ENCODE assay signal across 17 cellular contexts in genomic region chr1:58799650-58800049, GRCh38. TPM values are rescaled to one million over a fixed set of nuclear protein-coding genes. Genes with fewer than 3 reads are reported as not detected.
DNase-seq lines count a peak whose midpoint lies in the region; ATAC-seq, FAIRE-seq and TF ChIP-seq lines count a peak whose summit lies in the region.
"Had no signal": no experiment of that assay in that cellular context is flagged by ENCODE, and none has a peak within 500 bp of the region (broad histone marks: within the 10 kb centered on the region; RNA-seq: fewer than 3 reads in every experiment).

No MANE protein-coding gene starts in this region.

- no peaks in the 10 kb centered on the region for H3K36me3 Mint-ChIP-seq in WTC11

- ATAC-seq in HepG2 (no peak), right lobe of liver (no peak), WTC11 (no peak), GM18861 (IDR thresholded peaks at IDR 0.05; ENCODE audit: unreplicated experiment) (no peak)
- ATAC-seq: GM12878 had no signal

- FAIRE-seq in HepG2 (lab: Jason Lieb, UNC) (no peak), H1 (lab: Jason Lieb, UNC) (no peak)
- FAIRE-seq: GM12878, GM18507, HTR-8/SVneo had no signal

- TF ChIP-seq CTCF in HepG2 (CRISPR knock-in tag; IDR thresholded peaks at IDR 0.05) (no peak), right lobe of liver (IDR thresholded peaks at IDR 0.05) (no peak), WTC11 (IDR thresholded peaks at IDR 0.05) (no peak), H1 (IDR thresholded peaks at IDR 0.05; ENCODE audit: control extremely low read depth in 1 of 3, insufficient read depth in 1 of 3, low read depth in 1 of 3, low read length in 3 of 3) (no peak), left ventricle myocardium inferior (IDR thresholded peaks at IDR 0.05; ENCODE audit: borderline replicate concordance) (no peak)

- H4K5ac ChIP-seq in H1 (ENCODE audit: insufficient read length, low read depth, low read length) = no peak overlapping the region

- no peak overlapping the region for H3K27ac Mint-ChIP-seq in WTC11
- H3K27ac Mint-ChIP-seq: CD4-positive, alpha-beta T cell had no signal

- H2AK5ac ChIP-seq in H1 (ENCODE audit: low read depth, low read length) = peak overlapping the region; percentile 5; the same call in 1 of the 2 replicates

- BruUV-seq in HepG2 (replicated peaks; lab: Mats Ljungman, UMichigan) = no TSS peak

- H3K79me2 ChIP-seq in HepG2 (ENCODE audit: insufficient read depth, low read length) = no peaks in the 10 kb centered on the region
- no peaks in the 10 kb centered on the region for H3K79me2 ChIP-seq in H1 (ENCODE audit: control insufficient read depth in 1 of 2, insufficient read depth in 2 of 2, low read length in 2 of 2)

- no peak overlapping the region for H3K23ac ChIP-seq in H1 (ENCODE audit: insufficient read length)

- peaks cover 0 to 5% of the 10 kb centered on the region in 2 experiments; a peak in 1 of 5 replicates for H3K27me3 ChIP-seq in HepG2 (ENCODE audit: control insufficient read depth in 1 of 2, insufficient read depth in 2 of 2, low read length in 2 of 2)
- H3K27me3 ChIP-seq in right lobe of liver = no peaks in the 10 kb centered on the region
- no peaks in the 10 kb centered on the region; a peak in 1 of 7 replicates for H3K27me3 ChIP-seq in H1 (replicated peaks in 1 of 4; ENCODE audit: control insufficient read depth in 3 of 4, extremely low read depth in 1 of 4, insufficient read depth in 3 of 4, low read length in 3 of 4)
- no peaks in the 10 kb centered on the region for H3K27me3 ChIP-seq in left ventricle myocardium inferior (ENCODE audit: low read depth)

- H3K4me1 ChIP-seq in HepG2 (ENCODE audit: insufficient read depth, low read length) (peaks cover 15% of the 10 kb centered on the region), right lobe of liver (peaks cover 0 to 14% (median 0%) of the 10 kb centered on the region in 4 donors), H1 (replicated peaks in 1 of 4; ENCODE audit: control insufficient read depth in 3 of 4, insufficient read depth in 4 of 4, low read length in 3 of 4) (peaks cover 0 to 6% (median 0%) of the 10 kb centered on the region in 4 experiments; a peak in 2 of 7 replicates), left ventricle myocardium inferior (peaks cover 5% of the 10 kb centered on the region)

- H3K4me3 ChIP-seq in HepG2 (replicated peaks in 1 of 3; ENCODE audit: insufficient read depth in 1 of 3, low read depth in 2 of 3, low read length in 3 of 3) (no peak overlapping the region), right lobe of liver (no peak overlapping the region), H1 (ENCODE audit: extremely low read depth in 1 of 4, insufficient read depth in 2 of 4, low read depth in 3 of 4, low read length in 4 of 4) (no peak overlapping the region), left ventricle myocardium inferior (no peak overlapping the region)
- H3K4me3 ChIP-seq: GM12878, GM23248 had no signal

- no peak for TF ChIP-seq RAD21 in HepG2 (CRISPR knock-in tag; IDR thresholded peaks at IDR 0.05)
- no peak for TF ChIP-seq RAD21 in H1 (IDR thresholded peaks at IDR 0.05 in 1 of 2, conservative IDR thresholded peaks at IDR 0.05 in 1 of 2; ENCODE audit: low read depth in 2 of 2, low read length in 2 of 2)

- no peaks in the 10 kb centered on the region for H3K9me3 Mint-ChIP-seq in WTC11
- H3K9me3 Mint-ChIP-seq: CD4-positive, alpha-beta T cell had no signal

- H2BK15ac ChIP-seq in H1 (ENCODE audit: low read length) = no peak overlapping the region; the same call in 1 of the 2 replicates

- H3K4me1 Mint-ChIP-seq in WTC11 = peaks cover 30% of the 10 kb centered on the region

- H2BK20ac ChIP-seq in H1 (ENCODE audit: low read length) = 0 out of 2 replicates have a peak overlapping the region, but pooled peaks have one; percentile 18

- intact Hi-C loops in HepG2 (cut with micrococcal nuclease; ENCODE audit: unreplicated experiment) (no loop called here), right lobe of liver (cut with DNase I) (no loop called here), left ventricle myocardium inferior (cut with micrococcal nuclease) (no loop called here)

- peaks cover 7% of the 10 kb centered on the region; the same call in 1 of the 2 replicates for H3K27me3 Mint-ChIP-seq in WTC11 (ENCODE audit: low read depth)
- H3K27me3 Mint-ChIP-seq: CD4-positive, alpha-beta T cell had no signal

- no peak overlapping the region for H3K9ac ChIP-seq in HepG2 (ENCODE audit: insufficient read depth, low read depth, low read length)
- no peak overlapping the region for H3K9ac ChIP-seq in H1 (replicated peaks in 1 of 4; ENCODE audit: extremely low read depth in 1 of 4, low read depth in 3 of 4, low read length in 3 of 4)
- H3K9ac ChIP-seq: GM23248 had no signal

- H3K14ac ChIP-seq in H1 (ENCODE audit: insufficient read length) = no peak overlapping the region

- no peak overlapping the region for H3K4me2 ChIP-seq in HepG2 (ENCODE audit: low read depth, low read length)
- no peak overlapping the region for H3K4me2 ChIP-seq in H1 (ENCODE audit: insufficient read depth in 1 of 2, low read depth in 2 of 2, low read length in 2 of 2)

- H3K9me3 ChIP-seq in HepG2 (ENCODE audit: low read length) (no peaks in the 10 kb centered on the region), right lobe of liver (no peaks in the 10 kb centered on the region), H1 (ENCODE audit: insufficient read depth in 2 of 2, low read depth in 1 of 2, low read length in 1 of 2) (no peaks in the 10 kb centered on the region), left ventricle myocardium inferior (replicated peaks) (no peaks in the 10 kb centered on the region)

- H3K27ac ChIP-seq in HepG2 (ENCODE audit: extremely low read length, insufficient read depth, low read length) = no peak overlapping the region
- no peak overlapping the region for H3K27ac ChIP-seq in right lobe of liver
- H3K27ac ChIP-seq in H1 (ENCODE audit: low read depth, low read length) = no peak overlapping the region
- H3K27ac ChIP-seq in left ventricle myocardium inferior (replicated peaks) = no peak overlapping the region
- H3K27ac ChIP-seq: GM23248 had no signal

- no peak for TF ChIP-seq POLR2A in HepG2 (IDR thresholded peaks at IDR 0.05; ENCODE audit: insufficient read depth in 1 of 2, low read depth in 2 of 2, low read length in 2 of 2)
- no peak for TF ChIP-seq POLR2A in right lobe of liver (IDR thresholded peaks at IDR 0.05)
- no peak for TF ChIP-seq POLR2A in H1 (IDR thresholded peaks at IDR 0.05; ENCODE audit: control extremely low read depth in 1 of 2, low read depth in 2 of 2, low read length in 2 of 2)

- no peaks in the 10 kb centered on the region for H3K79me1 ChIP-seq in H1 (ENCODE audit: low read depth, low read length)

- TF ChIP-seq EP300 in HepG2 (IDR thresholded peaks at IDR 0.05; ENCODE audit: low read depth in 2 of 2, low read length in 2 of 2) (no peak), HepG2 (CRISPR knock-in tag; IDR thresholded peaks at IDR 0.05; ENCODE audit: borderline replicate concordance) (no peak), H1 (IDR thresholded peaks at IDR 0.05; ENCODE audit: borderline replicate concordance in 1 of 2, low read depth in 2 of 2, low read length in 2 of 2) (no peak)

- no peak overlapping the region for H2BK120ac ChIP-seq in H1 (replicated peaks; ENCODE audit: low read depth, low read length)

- H4K91ac ChIP-seq in H1 (replicated peaks; ENCODE audit: insufficient read length, low read length) = no peak overlapping the region

- H3K36me3 ChIP-seq in HepG2 (replicated peaks in 1 of 2; ENCODE audit: control insufficient read depth in 1 of 2, insufficient read depth in 2 of 2, low read length in 2 of 2) (no peaks in the 10 kb centered on the region), right lobe of liver (no peaks in the 10 kb centered on the region), H1 (ENCODE audit: control insufficient read depth in 2 of 4, insufficient read depth in 4 of 4, low read length in 3 of 4) (no peaks in the 10 kb centered on the region), left ventricle myocardium inferior (no peaks in the 10 kb centered on the region)

- WGBS in HepG2 (ENCODE audit: low lambda C conversion rate) = 0% methylated on average over 1 of the region's 1 CpG
- WGBS in right lobe of liver (ENCODE audit: insufficient coverage, low coverage, low lambda C conversion rate, missing lambda C conversion rate) = 100% methylated on average over 1 of the region's 1 CpG
- WGBS in H1 (ENCODE audit: extremely low coverage in 1 of 2, insufficient coverage in 1 of 2, insufficient read length in 1 of 2, insufficient replicate concordance in 2 of 2, low coverage in 1 of 2, low lambda C conversion rate in 2 of 2, missing lambda C conversion rate in 1 of 2), 2 experiments = 100% methylated on average over 1 of the region's 1 CpG; no CpG with 5 or more reads in 1 of the 2 experiments

- H2AFZ ChIP-seq in HepG2 (ENCODE audit: low read length) (no peak overlapping the region), H1 (ENCODE audit: low read length) (peak overlapping the region; percentile 84)
- H2AFZ ChIP-seq: GM23248 had no signal

- H4K20me1 ChIP-seq in HepG2 (ENCODE audit: insufficient read depth, low read length) = no peaks in the 10 kb centered on the region
- H4K20me1 ChIP-seq in H1 (replicated peaks in 1 of 2; ENCODE audit: control insufficient read depth in 1 of 2, insufficient read depth in 2 of 2, low read length in 2 of 2) = no peaks in the 10 kb centered on the region

- no peak overlapping the region for H4K8ac ChIP-seq in H1 (ENCODE audit: extremely low read depth, insufficient read depth, low read length)

- H3K56ac ChIP-seq in H1 (replicated peaks; ENCODE audit: insufficient read length, low read depth, low read length) = peak overlapping the region; percentile 72

- H3K4me3 Mint-ChIP-seq in WTC11 = no peak overlapping the region
- H3K4me3 Mint-ChIP-seq: CD4-positive, alpha-beta T cell had no signal

- no peak for DNase-seq in HepG2 (ENCODE audit: low spot score)
- no peak for DNase-seq in right lobe of liver
- DNase-seq in WTC11 (ENCODE audit: low spot score) = no peak
- DNase-seq in H1 (ENCODE audit: low read depth in 1 of 2, low spot score in 2 of 2) = no peak
- no peak for DNase-seq in left ventricle myocardium inferior
- no peak for DNase-seq in GDM1 (lab: John Stamatoyannopoulos, UW)
- DNase-seq: ACHN; C1 segment of cervical spinal cord; Calu3; CD4-positive, alpha-beta T cell; DMS 273 treated with DMSO at 0.1 percent for 48 hours; GM23248; H7 had no signal

- in situ Hi-C loops in HepG2 (cut with HindIII; ENCODE audit: extremely low pct_ligation_motif_present, low pct_unique_long_range_greater_than_20kb) = no loop called here

- H2BK5ac ChIP-seq in H1 (ENCODE audit: low read depth, low read length) = no peak overlapping the region; the same call in 1 of the 2 replicates

- H3K23me2 ChIP-seq in H1 (ENCODE audit: low read depth, low read length) = peaks cover 2% of the 10 kb centered on the region; the same call in 1 of the 2 replicates

- no peak overlapping the region for H3K18ac ChIP-seq in H1 (ENCODE audit: extremely low read depth, low read length)

- peak overlapping the region; percentile 78; the same call in 1 of the 2 replicates for H2BK12ac ChIP-seq in H1 (ENCODE audit: low read depth, low read length)

- CTCF ChIA-PET in HepG2 (lab: Yijun Ruan, JAX; ENCODE audit: low intra/inter-chr PET ratio, low total read pairs) = no interaction called here
- CTCF ChIA-PET in WTC11 (lab: Charles Lee) = no interaction called here
- CTCF ChIA-PET in H1 (lab: Charles Lee; ENCODE audit: partially characterized antibody) = no interaction called here

- H3K4ac ChIP-seq in H1 (replicated peaks; ENCODE audit: insufficient read length, low read depth, low read length) = no peak overlapping the region

- POLR2A ChIA-PET in HepG2 (lab: Yijun Ruan, JAX) = no interaction called here
- POLR2A ChIA-PET in WTC11 (lab: Charles Lee) = no interaction called here
- POLR2A ChIA-PET in H1 (lab: Charles Lee; ENCODE audit: partially characterized antibody) = no interaction called here

RNA-seq across cellular contexts. Expression of gene JUN, which starts 15.8 kb away (rescaled TPM):
- total RNA-seq in HepG2 (2016; rRNA removed; fragmentation: Illumina TruSeq; extraction: Trizol) (13.3 and 22.3 TPM in 2 replicates), right lobe of liver (100 to 1,000 TPM in 3 of 6 experiments, 10 to 100 TPM in 2, 1 to 10 TPM in 1; 9.3 to 116 (median 88.1) TPM), WTC11 (2021) (15.9 to 22.1 TPM (median 21.4 TPM) in 3 replicates), left ventricle myocardium inferior (101 TPM)
- 2.7 and 3.4 TPM in 2 replicates for total RNA-seq in HepG2 (2016; cell fraction: cytosol; rRNA removed; fragmentation: Illumina TruSeq; extraction: Trizol; ENCODE audit: low read depth)
- 10.4 and 25.4 TPM in 2 replicates for total RNA-seq in HepG2 (2016; cell fraction: insoluble cytoplasmic fraction; rRNA removed; fragmentation: Illumina TruSeq; extraction: Trizol)
- total RNA-seq in HepG2 (2016; cell fraction: membrane; rRNA removed; fragmentation: Illumina TruSeq; extraction: Trizol) = 7.5 and 8.4 TPM in 2 replicates
- total RNA-seq in HepG2 (2016; cell fraction: nucleus; rRNA removed; fragmentation: Illumina TruSeq; extraction: Trizol) = 37.1 and 40.6 TPM in 2 replicates
- polyA plus RNA-seq in HepG2 (2011; rRNA removed) (18.2 and 28.1 TPM in 2 replicates), H1 (2011; rRNA removed) (4.4 and 6.6 TPM in 2 replicates)
- 17.8 and 19.2 TPM in 2 replicates for polyA plus RNA-seq in HepG2 (2011; cell fraction: cytosol; rRNA removed)
- polyA plus RNA-seq in HepG2 (2011; cell fraction: nucleus; rRNA removed) = 39.8 and 53.6 TPM in 2 replicates
- polyA plus RNA-seq in HepG2 (2012) = 16.3 and 31.3 TPM in 2 replicates
- 2.5 and 2.8 TPM in 2 replicates for polyA plus RNA-seq in HepG2 (2016; cell fraction: cytosol; fragmentation: Illumina TruSeq; extraction: Trizol; ENCODE audit: low read depth)
- 14.8 and 19.3 TPM in 2 replicates for polyA plus RNA-seq in HepG2 (2016; cell fraction: insoluble cytoplasmic fraction; fragmentation: Illumina TruSeq; extraction: Trizol; ENCODE audit: low read depth)
- 6.0 and 6.6 TPM in 2 replicates for polyA plus RNA-seq in HepG2 (2016; cell fraction: membrane; fragmentation: Illumina TruSeq; extraction: Trizol; ENCODE audit: low read depth)
- 56.1 and 62.3 TPM in 2 replicates for polyA plus RNA-seq in HepG2 (2016; cell fraction: nucleus; fragmentation: Illumina TruSeq; extraction: Trizol; ENCODE audit: insufficient read depth, low read depth)
- 7.3 and 24.3 TPM in 2 replicates for polyA minus RNA-seq in HepG2 (2011; rRNA and poly(A)+ RNA removed; ENCODE audit: low replicate concordance)
- 19.3 and 24.3 TPM in 2 replicates for polyA minus RNA-seq in HepG2 (2011; cell fraction: cytosol; rRNA and poly(A)+ RNA removed)
- polyA minus RNA-seq in HepG2 (2011; cell fraction: nucleus; rRNA and poly(A)+ RNA removed) = 34.6 and 67.8 TPM in 2 replicates
- total RNA-seq in H1 (2021; fragmentation: NEBNext Ultra II Directional; extraction: Animal tissue kit (Norgen Biotek cat#: 25700)) = 10.9 and 13.5 TPM in 2 replicates
- polyA plus RNA-seq in H1 (2011; cell fraction: cytosol; rRNA removed) = 7.0 TPM
- 11.3 TPM for polyA plus RNA-seq in H1 (2011; cell fraction: nucleus; rRNA removed)
- 5.0 to 9.8 TPM (median 6.1 TPM) in 4 replicates for polyA plus RNA-seq in H1 (2012, experiment 1 of 2)
- polyA plus RNA-seq in H1 (2012, experiment 2 of 2) = 6.6 TPM
- 4.8 TPM for polyA plus RNA-seq in H1 (2013, experiment 1 of 2)
- polyA plus RNA-seq in H1 (2013, experiment 2 of 2) = 5.4 TPM
- 2.9 and 5.5 TPM in 2 replicates for polyA minus RNA-seq in H1 (2011; rRNA and poly(A)+ RNA removed)
- 7.0 TPM for polyA minus RNA-seq in H1 (2011; cell fraction: cytosol; rRNA and poly(A)+ RNA removed)
- polyA minus RNA-seq in H1 (2011; cell fraction: nucleus; rRNA and poly(A)+ RNA removed) = 55.3 TPM

Comparison
In these comparisons a context has a peak if more than half of its experiments do, and no peak if none do; other contexts are left out.
1. Of the 50 proteins assayed by ChIP-seq in both HepG2 and WTC11: peak only in HepG2: none; only in WTC11: ZNF512; in both: none; in neither: 49.